In genomic region chr19:16824658-16825311, GRCh38 we compare ENCODE assay signal across 10 cellular contexts. TPM values are rescaled to one million over a fixed set of nuclear protein-coding genes. Genes with fewer than 3 reads are reported as not detected.
DNase-seq lines count a peak whose midpoint lies in the region; ATAC-seq, FAIRE-seq and TF ChIP-seq lines count a peak whose summit lies in the region.
"Had no signal": no experiment of that assay in that cellular context is flagged by ENCODE, and none has a peak within 500 bp of the region (broad histone marks: within the 10 kb centered on the region; RNA-seq: fewer than 3 reads in every experiment).

No MANE protein-coding gene starts in this region.

- no peaks in the 10 kb centered on the region for H3K9me3 ChIP-seq in kidney (ENCODE audit: control insufficient read depth in 1 of 2, low read length in 2 of 2)
- no peaks in the 10 kb centered on the region for H3K9me3 ChIP-seq in upper lobe of left lung

- peaks cover 31% of the 10 kb centered on the region for H3K4me1 Mint-ChIP-seq in activated T-cell treated with anti-CD3 and anti-CD28 coated beads, Interleukin-2, amount 50 U/mL, for 72 hours (ENCODE audit: low read depth)

- no peak for ATAC-seq in activated T-cell treated with anti-CD3 and anti-CD28 coated beads, Interleukin-2, amount 50 U/mL, for 72 hours (replicated peaks in 1 of 2)
- peak in 1 of 2 donors; percentile 75 for ATAC-seq in upper lobe of left lung (ENCODE audit: low FRiP score in 2 of 2)

- no peaks in the 10 kb centered on the region for H3K36me3 ChIP-seq in kidney (ENCODE audit: control insufficient read depth in 1 of 2, insufficient read depth in 2 of 2, low read length in 2 of 2)
- H3K36me3 ChIP-seq in upper lobe of left lung = no peaks in the 10 kb centered on the region

- H3K4me1 ChIP-seq in kidney (ENCODE audit: control insufficient read depth in 1 of 2, insufficient read depth in 1 of 2, low read depth in 1 of 2, low read length in 2 of 2) (peaks cover 7 to 10% of the 10 kb centered on the region in 2 donors), upper lobe of left lung (peaks cover 4 to 24% (median 11%) of the 10 kb centered on the region in 4 donors)

- TF ChIP-seq POLR2A in upper lobe of left lung (IDR thresholded peaks at IDR 0.05) = no peak

- H3K27ac ChIP-seq in kidney (ENCODE audit: low read depth in 2 of 2, low read length in 2 of 2) (peak overlapping the region in 1 of 2 donors; percentile 5), upper lobe of left lung (peak overlapping the region in 3 of 4 donors; percentile 3 to 71 (median 43))

- TF ChIP-seq CTCF in astrocyte of the cerebellum (IDR thresholded peaks at IDR 0.05; ENCODE audit: low read depth, low read length, missing control alignments) = no peak
- TF ChIP-seq CTCF in kidney (IDR thresholded peaks at IDR 0.05; ENCODE audit: borderline replicate concordance, extremely low read depth, insufficient read depth) = no peak
- TF ChIP-seq CTCF in upper lobe of left lung (IDR thresholded peaks at IDR 0.05) = no peak

- peaks cover 28% of the 10 kb centered on the region for H3K27me3 Mint-ChIP-seq in activated T-cell treated with anti-CD3 and anti-CD28 coated beads, Interleukin-2, amount 50 U/mL, for 72 hours (ENCODE audit: low read depth)

- in situ Hi-C loops in astrocyte of the cerebellum (cut with HindIII; ENCODE audit: low sequenced_read_pairs) = loop anchor here (10.0 kb wide), 1 partner anchor 140 kb away; no protein-coding TSS in a partner anchor

- peak overlapping the region; percentile 57 to 73 for H3K4me3 Mint-ChIP-seq in activated T-cell treated with anti-CD3 and anti-CD28 coated beads, Interleukin-2, amount 50 U/mL, for 72 hours

- no peaks in the 10 kb centered on the region for H3K36me3 Mint-ChIP-seq in activated T-cell treated with anti-CD3 and anti-CD28 coated beads, Interleukin-2, amount 50 U/mL, for 72 hours (ENCODE audit: insufficient read depth in 2 of 2)

- H3K9ac ChIP-seq in kidney (ENCODE audit: low read length in 2 of 2) = peak overlapping the region; percentile 5 to 42

- H3K27ac Mint-ChIP-seq in activated T-cell treated with anti-CD3 and anti-CD28 coated beads, Interleukin-2, amount 50 U/mL, for 72 hours = no peak overlapping the region

- no peaks in the 10 kb centered on the region for H3K9me3 Mint-ChIP-seq in activated T-cell treated with anti-CD3 and anti-CD28 coated beads, Interleukin-2, amount 50 U/mL, for 72 hours

- no peak for DNase-seq in activated T-cell treated with anti-CD3 and anti-CD28 coated beads, Interleukin-2, amount 50 U/mL, for 72 hours
- DNase-seq in activated T-cell treated with anti-CD3 and anti-CD28 coated beads, Interleukin-2, amount 50 U/mL, for 48 hours = no peak
- DNase-seq in astrocyte of the cerebellum (ENCODE audit: low read depth) (no peak), kidney (no peak), upper lobe of left lung (no peak), NCI-H1694 (lab: John Stamatoyannopoulos, UW) (no peak)
- no peak for DNase-seq in activated effector memory CD4-positive, alpha-beta T cell treated with Interleukin-2 at 50 U/mL for 16 hours
- no peak for DNase-seq in stimulated activated CD4-positive, alpha-beta T cell treated with anti-CD3 and anti-CD28 coated beads, Interleukin-4, amount 100 ng/mL, for 24 hours
- DNase-seq: stimulated activated CD4-positive, alpha-beta T cell treated with anti-CD3 and anti-CD28 coated beads, Interleukin-4, amount 100 ng/mL, for 4 hours had no signal

- intact Hi-C loops in kidney (cut with DNase I) = no loop called here

- no peaks in the 10 kb centered on the region for H3K27me3 ChIP-seq in upper lobe of left lung

- whole genome bisulfite sequencing in upper lobe of left lung, 2 donors = 36 to 45% methylated on average over 11 of the region's 11 CpGs

- H3K4me3 ChIP-seq in astrocyte of the cerebellum (ENCODE audit: low read depth, low read length) (peak overlapping the region; percentile 35), kidney (ENCODE audit: low read length in 2 of 2) (peak overlapping the region; percentile 66 to 67), upper lobe of left lung (peak overlapping the region; percentile 1 to 43 (median 32))

- no peak for TF ChIP-seq EP300 in upper lobe of left lung (IDR thresholded peaks at IDR 0.05)

- no peak for FAIRE-seq in kidney (lab: Jason Lieb, UNC)
- FAIRE-seq: G401.6 had no signal

RNA-seq across cellular contexts. Expression of gene SIN3B, which starts 4.4 kb away (rescaled TPM):
- total RNA-seq in activated T-cell treated with anti-CD3 and anti-CD28 coated beads, Interleukin-2, amount 50 U/mL, for 72 hours = 10 to 100 TPM; 50.7 to 51.1 TPM
- total RNA-seq in kidney = 62.0 TPM
- 12.2 TPM for polyA plus RNA-seq in kidney (ENCODE audit: insufficient read depth, low read depth, low replicate concordance)
- 100 to 1,000 TPM in 2 of 6 donors, 10 to 100 TPM in 4; 38.2 to 385 (median 63.5) TPM for total RNA-seq in upper lobe of left lung
